3 cellular contexts compared by ENCODE assay signal in the genomic region with DNA sequence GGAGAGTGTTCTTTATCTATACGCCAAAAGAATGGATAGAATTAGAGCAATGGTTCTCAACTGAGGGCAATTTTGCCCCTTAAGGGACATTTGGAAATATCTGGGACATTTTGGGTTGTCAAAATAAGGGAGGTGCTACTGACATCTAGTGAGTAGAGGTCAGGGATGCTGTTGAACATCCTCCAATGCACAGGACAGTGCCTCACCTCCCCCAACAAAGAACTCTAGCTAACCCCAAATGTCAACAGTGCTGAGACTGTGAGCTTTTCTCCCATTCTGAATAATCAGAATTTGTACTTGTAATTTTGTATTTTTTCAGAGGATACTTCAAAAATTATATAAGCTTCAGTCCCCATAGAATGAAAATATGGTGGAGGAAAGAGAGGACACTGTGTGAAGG.
TF ChIP-seq lines count a peak whose summit lies in the region.

No MANE protein-coding gene starts in this region.

TF ChIP-seq in liver, 16 proteins besides CTCF, POLR2A, EP300 and RAD21:
- TF ChIP-seq FOXA2 (IDR thresholded peaks at IDR 0.05) (no peak), JUND (IDR thresholded peaks at IDR 0.05) (no peak), HNF4A (conservative IDR thresholded peaks at IDR 0.05) (no peak), RXRA (IDR thresholded peaks at IDR 0.05) (peak; percentile 30 to 69), FOXA1 (IDR thresholded peaks at IDR 0.05) (no peak), EGR1 (IDR thresholded peaks at IDR 0.05; ENCODE audit: low read depth in 2 of 2) (no peak)

TF ChIP-seq in HepG2, 621 proteins besides CTCF, POLR2A, EP300 and RAD21:
- TF ChIP-seq SSRP1 (CRISPR knock-in tag; IDR thresholded peaks at IDR 0.05), result no peak
- TF ChIP-seq ZNF891 (CRISPR knock-in tag; IDR thresholded peaks at IDR 0.05), result no peak
- TF ChIP-seq, protein P1, sequence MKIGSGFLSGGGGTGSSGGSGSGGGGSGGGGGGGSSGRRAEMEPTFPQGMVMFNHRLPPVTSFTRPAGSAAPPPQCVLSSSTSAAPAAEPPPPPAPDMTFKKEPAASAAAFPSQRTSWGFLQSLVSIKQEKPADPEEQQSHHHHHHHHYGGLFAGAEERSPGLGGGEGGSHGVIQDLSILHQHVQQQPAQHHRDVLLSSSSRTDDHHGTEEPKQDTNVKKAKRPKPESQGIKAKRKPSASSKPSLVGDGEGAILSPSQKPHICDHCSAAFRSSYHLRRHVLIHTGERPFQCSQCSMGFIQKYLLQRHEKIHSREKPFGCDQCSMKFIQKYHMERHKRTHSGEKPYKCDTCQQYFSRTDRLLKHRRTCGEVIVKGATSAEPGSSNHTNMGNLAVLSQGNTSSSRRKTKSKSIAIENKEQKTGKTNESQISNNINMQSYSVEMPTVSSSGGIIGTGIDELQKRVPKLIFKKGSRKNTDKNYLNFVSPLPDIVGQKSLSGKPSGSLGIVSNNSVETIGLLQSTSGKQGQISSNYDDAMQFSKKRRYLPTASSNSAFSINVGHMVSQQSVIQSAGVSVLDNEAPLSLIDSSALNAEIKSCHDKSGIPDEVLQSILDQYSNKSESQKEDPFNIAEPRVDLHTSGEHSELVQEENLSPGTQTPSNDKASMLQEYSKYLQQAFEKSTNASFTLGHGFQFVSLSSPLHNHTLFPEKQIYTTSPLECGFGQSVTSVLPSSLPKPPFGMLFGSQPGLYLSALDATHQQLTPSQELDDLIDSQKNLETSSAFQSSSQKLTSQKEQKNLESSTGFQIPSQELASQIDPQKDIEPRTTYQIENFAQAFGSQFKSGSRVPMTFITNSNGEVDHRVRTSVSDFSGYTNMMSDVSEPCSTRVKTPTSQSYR (CRISPR knock-in tag; IDR thresholded peaks at IDR 0.05; ENCODE audit: borderline replicate concordance), result no peak
- no peak for TF ChIP-seq FIP1L1 (IDR thresholded peaks at IDR 0.05; ENCODE audit: borderline replicate concordance, insufficient read depth, low read depth, low read length)
- TF ChIP-seq RFX5 (IDR thresholded peaks at IDR 0.05; ENCODE audit: low read depth, low read length), result no peak
- TF ChIP-seq ZZZ3 (CRISPR knock-in tag; IDR thresholded peaks at IDR 0.05; ENCODE audit: borderline replicate concordance), result no peak
- TF ChIP-seq GTF3A (CRISPR knock-in tag; conservative IDR thresholded peaks at IDR 0.05), result no peak
- TF ChIP-seq DR1 (CRISPR knock-in tag; IDR thresholded peaks at IDR 0.05), result no peak
- TF ChIP-seq PHF8 (CRISPR knock-in tag; IDR thresholded peaks at IDR 0.05), result no peak
- no peak for TF ChIP-seq SOX5 (CRISPR knock-in tag; IDR thresholded peaks at IDR 0.05; ENCODE audit: borderline replicate concordance)
- no peak for TF ChIP-seq SP5 (CRISPR knock-in tag; IDR thresholded peaks at IDR 0.05; ENCODE audit: borderline replicate concordance, low read depth)
- no peak for TF ChIP-seq ZNF367 (CRISPR knock-in tag; IDR thresholded peaks at IDR 0.05; ENCODE audit: borderline replicate concordance)
- TF ChIP-seq FOXO1 (CRISPR knock-in tag; IDR thresholded peaks at IDR 0.05), result no peak
- TF ChIP-seq MAF1 (CRISPR knock-in tag; IDR thresholded peaks at IDR 0.05; ENCODE audit: borderline replicate concordance), result no peak
- TF ChIP-seq CBX5 (CRISPR knock-in tag; IDR thresholded peaks at IDR 0.05; ENCODE audit: borderline replicate concordance), result no peak
- TF ChIP-seq U2AF1 (optimal IDR thresholded peaks at IDR 0.05; ENCODE audit: low read depth, low read length), result no peak

TF ChIP-seq in WTC11, 78 proteins besides CTCF, POLR2A, EP300 and RAD21:
- TF ChIP-seq CREB1 (CRISPR knock-in tag; IDR thresholded peaks at IDR 0.05) (no peak), HMGXB4 (CRISPR knock-in tag; IDR thresholded peaks at IDR 0.05) (no peak), TCF7 (CRISPR knock-in tag; IDR thresholded peaks at IDR 0.05; ENCODE audit: low read depth) (no peak), ZNF263 (CRISPR knock-in tag; IDR thresholded peaks at IDR 0.05; ENCODE audit: low read depth) (no peak), ZNF232 (CRISPR knock-in tag; IDR thresholded peaks at IDR 0.05) (no peak), ESRRA (CRISPR knock-in tag; IDR thresholded peaks at IDR 0.05; ENCODE audit: borderline replicate concordance) (no peak), RORB (CRISPR knock-in tag; IDR thresholded peaks at IDR 0.05) (no peak), FOXP1 (CRISPR knock-in tag; IDR thresholded peaks at IDR 0.05; ENCODE audit: borderline replicate concordance) (no peak), ZNF317 (CRISPR knock-in tag; IDR thresholded peaks at IDR 0.05; ENCODE audit: borderline replicate concordance, low read depth) (no peak), ZNF423 (CRISPR knock-in tag; IDR thresholded peaks at IDR 0.05) (no peak), PRRX2 (CRISPR knock-in tag; IDR thresholded peaks at IDR 0.05) (no peak), ZNF396 (CRISPR knock-in tag; IDR thresholded peaks at IDR 0.05; ENCODE audit: borderline replicate concordance) (no peak), ZNF416 (CRISPR knock-in tag; IDR thresholded peaks at IDR 0.05) (no peak), ZNF121 (CRISPR knock-in tag; IDR thresholded peaks at IDR 0.05) (no peak), NR2C2 (CRISPR knock-in tag; IDR thresholded peaks at IDR 0.05) (no peak)
- TF ChIP-seq, protein P2, sequence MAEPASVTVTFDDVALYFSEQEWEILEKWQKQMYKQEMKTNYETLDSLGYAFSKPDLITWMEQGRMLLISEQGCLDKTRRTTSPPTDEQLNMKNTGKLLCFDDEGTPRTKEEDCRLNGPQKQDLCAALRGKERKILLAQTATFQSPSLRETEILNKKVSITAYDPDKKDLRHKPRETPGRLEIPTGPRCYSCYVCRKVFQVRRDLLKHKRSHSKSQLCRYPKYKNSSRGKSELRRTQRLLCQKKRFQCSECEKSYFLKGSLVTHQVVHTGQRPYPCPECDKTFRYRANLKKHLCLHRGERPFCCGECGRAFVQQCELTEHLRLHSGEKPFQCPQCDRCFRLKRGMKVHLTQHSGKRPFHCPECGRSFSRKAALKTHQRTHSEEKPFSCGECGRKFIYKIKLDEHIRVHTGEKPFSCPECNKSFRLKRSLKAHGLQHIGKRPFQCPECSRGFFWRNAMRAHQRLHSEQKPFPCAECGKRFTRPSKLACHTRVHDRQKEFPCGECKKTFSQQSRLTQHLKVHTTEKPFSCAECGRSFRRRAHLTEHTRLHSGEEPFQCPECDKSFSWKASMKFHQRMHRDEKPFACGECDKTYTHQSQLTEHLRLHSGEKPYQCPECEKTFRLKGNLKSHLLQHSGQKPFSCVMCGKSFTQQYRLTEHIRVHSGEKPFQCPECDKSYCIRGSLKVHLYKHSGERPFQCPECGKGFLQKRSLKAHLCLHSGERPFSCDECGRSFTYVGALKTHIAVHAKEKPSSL (CRISPR knock-in tag; conservative IDR thresholded peaks at IDR 0.05), result no peak
- TF ChIP-seq, protein P3, sequence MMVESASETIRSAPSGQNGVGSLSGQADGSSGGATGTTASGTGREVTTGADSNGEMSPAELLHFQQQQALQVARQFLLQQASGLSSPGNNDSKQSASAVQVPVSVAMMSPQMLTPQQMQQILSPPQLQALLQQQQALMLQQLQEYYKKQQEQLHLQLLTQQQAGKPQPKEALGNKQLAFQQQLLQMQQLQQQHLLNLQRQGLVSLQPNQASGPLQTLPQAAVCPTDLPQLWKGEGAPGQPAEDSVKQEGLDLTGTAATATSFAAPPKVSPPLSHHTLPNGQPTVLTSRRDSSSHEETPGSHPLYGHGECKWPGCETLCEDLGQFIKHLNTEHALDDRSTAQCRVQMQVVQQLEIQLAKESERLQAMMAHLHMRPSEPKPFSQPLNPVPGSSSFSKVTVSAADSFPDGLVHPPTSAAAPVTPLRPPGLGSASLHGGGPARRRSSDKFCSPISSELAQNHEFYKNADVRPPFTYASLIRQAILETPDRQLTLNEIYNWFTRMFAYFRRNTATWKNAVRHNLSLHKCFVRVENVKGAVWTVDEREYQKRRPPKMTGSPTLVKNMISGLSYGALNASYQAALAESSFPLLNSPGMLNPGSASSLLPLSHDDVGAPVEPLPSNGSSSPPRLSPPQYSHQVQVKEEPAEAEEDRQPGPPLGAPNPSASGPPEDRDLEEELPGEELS (CRISPR knock-in tag; IDR thresholded peaks at IDR 0.05), result no peak
- TF ChIP-seq, protein P4, sequence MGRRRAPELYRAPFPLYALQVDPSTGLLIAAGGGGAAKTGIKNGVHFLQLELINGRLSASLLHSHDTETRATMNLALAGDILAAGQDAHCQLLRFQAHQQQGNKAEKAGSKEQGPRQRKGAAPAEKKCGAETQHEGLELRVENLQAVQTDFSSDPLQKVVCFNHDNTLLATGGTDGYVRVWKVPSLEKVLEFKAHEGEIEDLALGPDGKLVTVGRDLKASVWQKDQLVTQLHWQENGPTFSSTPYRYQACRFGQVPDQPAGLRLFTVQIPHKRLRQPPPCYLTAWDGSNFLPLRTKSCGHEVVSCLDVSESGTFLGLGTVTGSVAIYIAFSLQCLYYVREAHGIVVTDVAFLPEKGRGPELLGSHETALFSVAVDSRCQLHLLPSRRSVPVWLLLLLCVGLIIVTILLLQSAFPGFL (CRISPR knock-in tag; IDR thresholded peaks at IDR 0.05; ENCODE audit: borderline replicate concordance), result no peak
- TF ChIP-seq, protein P5, sequence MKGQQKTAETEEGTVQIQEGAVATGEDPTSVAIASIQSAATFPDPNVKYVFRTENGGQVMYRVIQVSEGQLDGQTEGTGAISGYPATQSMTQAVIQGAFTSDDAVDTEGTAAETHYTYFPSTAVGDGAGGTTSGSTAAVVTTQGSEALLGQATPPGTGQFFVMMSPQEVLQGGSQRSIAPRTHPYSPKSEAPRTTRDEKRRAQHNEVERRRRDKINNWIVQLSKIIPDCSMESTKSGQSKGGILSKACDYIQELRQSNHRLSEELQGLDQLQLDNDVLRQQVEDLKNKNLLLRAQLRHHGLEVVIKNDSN (CRISPR knock-in tag; IDR thresholded peaks at IDR 0.05), result no peak
